9 cellular contexts compared by ENCODE assay signal in the genomic region with DNA sequence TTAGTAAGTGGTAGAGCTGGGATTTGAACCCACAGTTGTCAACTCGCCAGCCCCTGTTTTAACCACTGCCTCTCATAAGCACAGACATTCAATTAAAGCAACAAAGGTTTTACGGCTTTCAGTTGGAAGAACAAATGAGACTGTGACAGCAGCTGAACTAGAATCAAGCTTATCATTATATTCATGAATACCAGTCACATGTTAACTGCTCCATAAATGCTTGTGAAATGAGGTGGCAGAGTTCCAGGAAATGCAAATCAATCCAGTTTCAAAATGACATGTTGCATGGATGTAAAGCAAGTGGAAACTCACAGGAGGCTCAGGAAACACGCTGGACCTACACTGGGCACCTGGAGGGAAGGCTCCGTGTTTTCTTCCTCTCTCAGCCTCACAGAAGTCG. TPM values are rescaled to one million over a fixed set of nuclear protein-coding genes. Genes with fewer than 3 reads are reported as not detected.
DNase-seq lines count a peak whose midpoint lies in the region; TF ChIP-seq lines count a peak whose summit lies in the region.
"Had no signal": no experiment of that assay in that cellular context is flagged by ENCODE, and none has a peak within 500 bp of the region (broad histone marks: within the 10 kb centered on the region; RNA-seq: fewer than 3 reads in every experiment).

No MANE protein-coding gene starts in this region.

- H3K27ac ChIP-seq in BLaER1: peak overlapping the region; percentile 92; the same call in 1 of the 2 replicates
- H3K27ac ChIP-seq in SK-N-MC: peak overlapping the region; percentile 70
- peak overlapping the region; percentile 89 for H3K27ac ChIP-seq in hepatocyte
- no peak overlapping the region for H3K27ac ChIP-seq in ovary
- no peak overlapping the region for H3K27ac ChIP-seq in brain microvascular endothelial cell
- H3K27ac ChIP-seq: gastrocnemius medialis had no signal

- in situ Hi-C loops in brain microvascular endothelial cell (cut with HindIII; ENCODE audit: low pct_ligation_motif_present, low sequenced_read_pairs): no loop called here

- peaks cover 24% of the 10 kb centered on the region for H3K9me3 ChIP-seq in BLaER1
- H3K9me3 ChIP-seq in SK-N-MC (ENCODE audit: low read depth, low read length): no peaks in the 10 kb centered on the region
- H3K9me3 ChIP-seq in hepatocyte (ENCODE audit: low read depth): no peaks in the 10 kb centered on the region
- H3K9me3 ChIP-seq in ovary: no peaks in the 10 kb centered on the region
- H3K9me3 ChIP-seq: gastrocnemius medialis had no signal

- intact Hi-C loops in ovary (cut with DNase I): loop anchor here in 1 of 4 donors (5.0 kb wide), 1 partner anchor 58 kb away; no protein-coding TSS in a partner anchor

- TF ChIP-seq POLR2A in ovary (IDR thresholded peaks at IDR 0.05): no peak

- no peak for TF ChIP-seq EP300 in ovary (IDR thresholded peaks at IDR 0.05)

- no peaks in the 10 kb centered on the region for H3K9me2 ChIP-seq in hepatocyte (replicated peaks; ENCODE audit: insufficient read depth)

- H3K4me2 ChIP-seq in BLaER1 (peak overlapping the region; percentile 99), hepatocyte (peak overlapping the region; percentile 73)

- H3K4me3 ChIP-seq in BLaER1 (peak overlapping the region; percentile 65; the same call in 1 of the 2 replicates), SK-N-MC (peak overlapping the region; percentile 68), hepatocyte (no peak overlapping the region), ovary (no peak overlapping the region), brain microvascular endothelial cell (ENCODE audit: low read depth, low read length) (no peak overlapping the region)
- H3K4me3 ChIP-seq: gastrocnemius medialis had no signal

- 63% methylated on average over 5 of the region's 5 CpGs for WGBS in hepatocyte (ENCODE audit: low lambda C conversion rate, missing lambda C conversion rate)
- WGBS in ovary, 3 donors: 92 to 97% (median 95%) methylated on average over 5 of the region's 5 CpGs

- H3K4me1 ChIP-seq in BLaER1: peaks cover 61% of the 10 kb centered on the region
- peaks cover 20% of the 10 kb centered on the region for H3K4me1 ChIP-seq in hepatocyte (ENCODE audit: insufficient read depth)
- peaks cover 1% of the 10 kb centered on the region for H3K4me1 ChIP-seq in ovary (ENCODE audit: insufficient read depth)

- TF ChIP-seq CTCF in hepatocyte (IDR thresholded peaks at IDR 0.05; ENCODE audit: poor library complexity) (no peak), ovary (IDR thresholded peaks at IDR 0.05) (no peak), brain microvascular endothelial cell (IDR thresholded peaks at IDR 0.05; ENCODE audit: low read depth, low read length, missing control alignments) (no peak)

- peaks cover 22% of the 10 kb centered on the region for H3K27me3 ChIP-seq in BLaER1
- H3K27me3 ChIP-seq in hepatocyte: peaks cover 10% of the 10 kb centered on the region
- H3K27me3 ChIP-seq in ovary: no peaks in the 10 kb centered on the region
- peaks cover 11% of the 10 kb centered on the region for H3K27me3 ChIP-seq in brain microvascular endothelial cell (replicated peaks)

- H3K9ac ChIP-seq in BLaER1 (peak overlapping the region; percentile 78; the same call in 1 of the 2 replicates), SK-N-MC (ENCODE audit: insufficient read length) (no peak overlapping the region)

- H4K20me1 ChIP-seq in BLaER1 (no peaks in the 10 kb centered on the region), hepatocyte (ENCODE audit: insufficient read depth, poor library complexity, severe bottlenecking) (no peaks in the 10 kb centered on the region)

- H3K79me2 ChIP-seq in hepatocyte: no peaks in the 10 kb centered on the region

- DNase-seq in HuH-7 (ENCODE audit: low spot score) (peak; percentile 46), SK-N-MC (ENCODE audit: low read depth, low spot score) (peak; percentile 76), hepatocyte (ENCODE audit: low spot score) (peak; percentile 79), ovary (no peak), SHP77 treated with DMSO at 0.1 percent for 48 hours (lab: John Stamatoyannopoulos, UW) (no peak), brain microvascular endothelial cell (no peak)
- DNase-seq in stimulated activated CD4-positive, alpha-beta T cell treated with anti-CD3 and anti-CD28 coated beads, Interleukin-4, amount 100 ng/mL, for 24 hours: no peak
- DNase-seq: gastrocnemius medialis had no signal

- H2AFZ ChIP-seq in hepatocyte: peak overlapping the region; percentile 22

- H3K36me3 ChIP-seq in BLaER1 (no peaks in the 10 kb centered on the region), SK-N-MC (ENCODE audit: insufficient read depth, low read length) (no peaks in the 10 kb centered on the region; the same call in 1 of the 2 replicates), hepatocyte (replicated peaks; ENCODE audit: insufficient read depth, low read depth) (no peaks in the 10 kb centered on the region), ovary (no peaks in the 10 kb centered on the region), brain microvascular endothelial cell (replicated peaks) (no peaks in the 10 kb centered on the region)
- H3K36me3 ChIP-seq: gastrocnemius medialis had no signal

RNA-seq across cellular contexts. Expression of a gene that starts 3.9 kb away (rescaled TPM):
- total RNA-seq in hepatocyte: 0.27 and 0.52 TPM in 2 replicates
- polyA plus RNA-seq in hepatocyte: 0.04 TPM in 1 of 2 replicates, not detected in the other
- 1 to 10 TPM in 1 of 7 donors, under 1 TPM in 5, not detected in 1; 0.13 to 1.1 (median 0.41) TPM for total RNA-seq in ovary
- under 1 TPM; 0.25 to 0.46 TPM for polyA plus RNA-seq in ovary

RNA-seq across cellular contexts. Expression of a gene that starts 25.7 kb away (rescaled TPM):
- not detected in 2 replicates for total RNA-seq in hepatocyte
- polyA plus RNA-seq in hepatocyte: not detected in 2 replicates
- total RNA-seq in ovary: under 1 TPM in 6 of 7 donors, not detected in 1; 0.05 to 0.45 (median 0.19) TPM
- polyA plus RNA-seq in ovary: 1 to 10 TPM in 1 of 2 donors, under 1 TPM in 1; 0.10 to 2.5 TPM

RNA-seq across cellular contexts. Expression of a gene that starts 44.1 kb away (rescaled TPM):
- total RNA-seq in hepatocyte: 3.3 and 3.5 TPM in 2 replicates
- polyA plus RNA-seq in hepatocyte: 2.2 and 4.6 TPM in 2 replicates
- total RNA-seq in ovary: under 1 TPM in 1 of 7 donors, not detected in 6; 0.18 TPM
- 1 to 10 TPM in 1 of 2 donors, not detected in 1; 1.6 TPM for polyA plus RNA-seq in ovary

Comparison
In these comparisons a context has a peak if more than half of its experiments do, and no peak if none do; other contexts are left out.
1. H3K27ac ChIP-seq: peak in BLaER1 (single experiment), SK-N-MC (single experiment) and hepatocyte (single experiment); none in ovary (0 of 2) and brain microvascular endothelial cell (single experiment).
2. H3K4me3 ChIP-seq: peak in BLaER1 (single experiment) and SK-N-MC (single experiment); none in hepatocyte (single experiment), ovary (single experiment) and brain microvascular endothelial cell (single experiment).
3. DNase-seq: peak in HuH-7 (single experiment), SK-N-MC (single experiment) and hepatocyte (single experiment); none in stimulated activated CD4-positive, alpha-beta T cell treated with anti-CD3 and anti-CD28 coated beads, Interleukin-4, amount 100 ng/mL, for 24 hours (single experiment), ovary (0 of 5), SHP77 treated with DMSO at 0.1 percent for 48 hours (single experiment) and brain microvascular endothelial cell (single experiment).